9 cellular contexts compared by ENCODE assay signal in genomic region chr16:70696368-70696767, GRCh38. TPM values are rescaled to one million over a fixed set of nuclear protein-coding genes. Genes with fewer than 3 reads are reported as not detected.
DNase-seq lines count a peak whose midpoint lies in the region; ATAC-seq, FAIRE-seq and TF ChIP-seq lines count a peak whose summit lies in the region.
"Had no signal": no experiment of that assay in that cellular context is flagged by ENCODE, and none has a peak within 500 bp of the region (broad histone marks: within the 10 kb centered on the region; RNA-seq: fewer than 3 reads in every experiment).

No MANE protein-coding gene starts in this region.

- no peaks in the 10 kb centered on the region; the same call in 1 of the 2 replicates for H3K36me3 ChIP-seq in Caco-2 (ENCODE audit: control insufficient read depth, insufficient read depth, low read length)
- H3K36me3 ChIP-seq in PC-3 (ENCODE audit: low read depth, low read length), result no peaks in the 10 kb centered on the region
- peaks cover 0 to 6% (median 0%) of the 10 kb centered on the region in 4 donors for H3K36me3 ChIP-seq in esophagus muscularis mucosa
- H3K36me3 ChIP-seq in skeletal muscle tissue (ENCODE audit: control insufficient read depth in 3 of 3, insufficient read depth in 3 of 3, low read length in 3 of 3), result no peaks in the 10 kb centered on the region
- H3K36me3 ChIP-seq in HepG2 (replicated peaks in 1 of 2; ENCODE audit: control insufficient read depth in 1 of 2, insufficient read depth in 2 of 2, low read length in 2 of 2), result peaks cover 8% of the 10 kb centered on the region in 2 experiments; a peak in 2 of 5 replicates

- H4K20me1 ChIP-seq in PC-3 (ENCODE audit: low read length) (no peaks in the 10 kb centered on the region), HepG2 (ENCODE audit: insufficient read depth, low read length) (no peaks in the 10 kb centered on the region)

- H3K27ac Mint-ChIP-seq in Caco-2 (ENCODE audit: unreplicated experiment), result peak overlapping the region; percentile 89

- H3K4me3 ChIP-seq in Caco-2 (ENCODE audit: low read depth, low read length), result no peak overlapping the region
- no peak overlapping the region for H3K4me3 ChIP-seq in PC-3 (ENCODE audit: low read length)
- H3K4me3 ChIP-seq in esophagus muscularis mucosa, result no peak overlapping the region
- H3K4me3 ChIP-seq in skeletal muscle tissue (ENCODE audit: low read length in 3 of 3), result no peak overlapping the region
- H3K4me3 ChIP-seq in HepG2 (replicated peaks in 1 of 3; ENCODE audit: insufficient read depth in 1 of 3, low read depth in 2 of 3, low read length in 3 of 3), result no peak overlapping the region

- no peaks in the 10 kb centered on the region for H3K9me3 ChIP-seq in Caco-2
- no peaks in the 10 kb centered on the region for H3K9me3 ChIP-seq in PC-3 (ENCODE audit: low read length)
- H3K9me3 ChIP-seq in esophagus muscularis mucosa, result no peaks in the 10 kb centered on the region
- H3K9me3 ChIP-seq in skeletal muscle tissue (ENCODE audit: control insufficient read depth in 3 of 3, low read length in 3 of 3), result no peaks in the 10 kb centered on the region
- no peaks in the 10 kb centered on the region for H3K9me3 ChIP-seq in HepG2 (ENCODE audit: low read length)

- 100% methylated on average over 6 of the region's 8 CpGs for WGBS in esophagus muscularis mucosa
- WGBS in HepG2 (ENCODE audit: low lambda C conversion rate), result 95% methylated on average over 8 of the region's 8 CpGs

- H2AFZ ChIP-seq in PC-3 (ENCODE audit: low read length) (no peak overlapping the region), HepG2 (ENCODE audit: low read length) (no peak overlapping the region)

- peak overlapping the region; percentile 49 for H3K27ac ChIP-seq in PC-3 (ENCODE audit: low read length)
- H3K27ac ChIP-seq in esophagus muscularis mucosa (replicated peaks in 1 of 4), result peak overlapping the region; percentile 96 to 99 (median 96)
- peak overlapping the region; percentile 96 for H3K27ac ChIP-seq in skeletal muscle tissue (ENCODE audit: low read depth, low read length)
- no peak overlapping the region for H3K27ac ChIP-seq in HepG2 (ENCODE audit: extremely low read length, insufficient read depth, low read length)

- H3K36me3 Mint-ChIP-seq in Caco-2 (ENCODE audit: insufficient read depth, unreplicated experiment), result peaks cover 22% of the 10 kb centered on the region

- peaks cover 38% of the 10 kb centered on the region for H3K4me1 Mint-ChIP-seq in Caco-2 (ENCODE audit: low read depth, unreplicated experiment)

- no peak for TF ChIP-seq EP300 in esophagus muscularis mucosa (IDR thresholded peaks at IDR 0.05)
- no peak for TF ChIP-seq EP300 in HepG2 (IDR thresholded peaks at IDR 0.05; ENCODE audit: low read depth in 2 of 2, low read length in 2 of 2)
- no peak for TF ChIP-seq EP300 in HepG2 (CRISPR knock-in tag; IDR thresholded peaks at IDR 0.05; ENCODE audit: borderline replicate concordance)

- no peak overlapping the region for H3K9ac ChIP-seq in PC-3 (ENCODE audit: low read length)
- H3K9ac ChIP-seq in skeletal muscle tissue (ENCODE audit: low read depth in 1 of 3, low read length in 3 of 3), result peak overlapping the region in 1 of 3 donors; percentile 60
- no peak overlapping the region for H3K9ac ChIP-seq in HepG2 (ENCODE audit: insufficient read depth, low read depth, low read length)

- TF ChIP-seq RAD21 in HepG2 (CRISPR knock-in tag; IDR thresholded peaks at IDR 0.05), result no peak

- H3K27me3 ChIP-seq in Caco-2 (replicated peaks; ENCODE audit: control insufficient read depth, insufficient read depth, low read length) (no peaks in the 10 kb centered on the region), PC-3 (ENCODE audit: low read length) (no peaks in the 10 kb centered on the region), esophagus muscularis mucosa (no peaks in the 10 kb centered on the region), skeletal muscle tissue (ENCODE audit: control insufficient read depth in 3 of 3, insufficient read depth in 3 of 3, low read length in 3 of 3) (no peaks in the 10 kb centered on the region), HepG2 (ENCODE audit: control insufficient read depth in 1 of 2, insufficient read depth in 2 of 2, low read length in 2 of 2) (no peaks in the 10 kb centered on the region)

- POLR2A ChIA-PET in Caco-2 (lab: Charles Lee), result no interaction called here
- POLR2A ChIA-PET in PC-3 (lab: Charles Lee; ENCODE audit: unreplicated experiment), result no interaction called here
- POLR2A ChIA-PET in HepG2 (lab: Yijun Ruan, JAX), result interaction anchor here (2.0 to 2.6 kb wide), 4 partner anchors 9 to 29 kb away, joined by 8 to 14 read pairs (median 9); no protein-coding TSS in a partner anchor

- H3K27me3 Mint-ChIP-seq in Caco-2 (ENCODE audit: insufficient read depth, unreplicated experiment), result no peaks in the 10 kb centered on the region

- no peaks in the 10 kb centered on the region for H3K9me2 ChIP-seq in PC-3 (replicated peaks; ENCODE audit: low read length)

- ATAC-seq in PC-3 (no peak), HepG2 (no peak)
- ATAC-seq: activated CD4-positive, CD25-positive, alpha-beta regulatory T cell treated with anti-CD3 and anti-CD28 coated beads, Interleukin-2, amount 50 U/mL, for 24 hours had no signal

- in situ Hi-C loops in HepG2 (cut with HindIII; ENCODE audit: extremely low pct_ligation_motif_present, low pct_unique_long_range_greater_than_20kb), result no loop called here

- CTCF ChIA-PET in Caco-2 (lab: Charles Lee), result no interaction called here
- CTCF ChIA-PET in PC-3 (lab: Charles Lee), result no interaction called here
- CTCF ChIA-PET in HepG2 (lab: Yijun Ruan, JAX; ENCODE audit: low intra/inter-chr PET ratio, low total read pairs), result no interaction called here

- no peak for FAIRE-seq in HepG2 (lab: Jason Lieb, UNC)

- BruUV-seq in Caco-2 (replicated peaks; lab: Mats Ljungman, UMichigan) (no TSS peak), PC-3 (replicated peaks; lab: Mats Ljungman, UMichigan) (no TSS peak), HepG2 (replicated peaks; lab: Mats Ljungman, UMichigan) (no TSS peak)

- TF ChIP-seq CTCF in Caco-2 (IDR thresholded peaks at IDR 0.05; ENCODE audit: insufficient read depth in 1 of 2, low read depth in 1 of 2, low read length in 1 of 2, severe bottlenecking in 1 of 2, unreplicated experiment in 1 of 2) (no peak), PC-3 (conservative IDR thresholded peaks at IDR 0.05; ENCODE audit: low read depth, low read length) (no peak), esophagus muscularis mucosa (IDR thresholded peaks at IDR 0.05) (no peak), HepG2 (CRISPR knock-in tag; IDR thresholded peaks at IDR 0.05) (no peak)

- no peaks in the 10 kb centered on the region for H3K79me2 ChIP-seq in PC-3 (ENCODE audit: low read length)
- H3K79me2 ChIP-seq in HepG2 (ENCODE audit: insufficient read depth, low read length), result no peaks in the 10 kb centered on the region

- peak overlapping the region; percentile 34; the same call in 1 of the 2 replicates for H3K4me2 ChIP-seq in PC-3 (ENCODE audit: low read length)
- no peak overlapping the region for H3K4me2 ChIP-seq in HepG2 (ENCODE audit: low read depth, low read length)

- intact Hi-C loops in Caco-2 (cut with micrococcal nuclease; ENCODE audit: unreplicated experiment) (no loop called here), PC-3 (cut with micrococcal nuclease) (loop anchor here (10.0 kb wide), 1 partner anchor 78 kb away; no protein-coding TSS in a partner anchor), esophagus muscularis mucosa (cut with DNase I) (no loop called here), HepG2 (cut with micrococcal nuclease; ENCODE audit: unreplicated experiment) (no loop called here)

- TF ChIP-seq POLR2A in esophagus muscularis mucosa (IDR thresholded peaks at IDR 0.05; ENCODE audit: low read depth) (no peak), HepG2 (IDR thresholded peaks at IDR 0.05; ENCODE audit: insufficient read depth in 1 of 2, low read depth in 2 of 2, low read length in 2 of 2) (no peak)

- no peak for DNase-seq in Caco-2
- DNase-seq in PC-3, result no peak
- DNase-seq in esophagus muscularis mucosa (ENCODE audit: extremely low spot score), result no peak
- no peak for DNase-seq in HepG2 (ENCODE audit: low spot score)
- no peak for DNase-seq in retina
- no peak for DNase-seq in NCI-H1092 (lab: John Stamatoyannopoulos, UW)
- DNase-seq: NCI-H526 treated with DMSO at 0.1 percent for 48 hours had no signal

- H3K4me3 Mint-ChIP-seq in Caco-2 (ENCODE audit: unreplicated experiment), result no peak overlapping the region

- H3F3A ChIP-seq in PC-3 (ENCODE audit: low read length, unreplicated experiment), result no peaks in the 10 kb centered on the region

- peaks cover 44% of the 10 kb centered on the region for H3K4me1 ChIP-seq in Caco-2
- H3K4me1 ChIP-seq in PC-3 (ENCODE audit: insufficient read depth, low read length), result peaks cover 41% of the 10 kb centered on the region
- peaks cover 90 to 95% (median 95%) of the 10 kb centered on the region in 4 donors for H3K4me1 ChIP-seq in esophagus muscularis mucosa
- peaks cover 92 to 100% (median 98%) of the 10 kb centered on the region in 3 donors for H3K4me1 ChIP-seq in skeletal muscle tissue (ENCODE audit: control insufficient read depth in 3 of 3, insufficient read depth in 3 of 3, low read length in 3 of 3)
- H3K4me1 ChIP-seq in HepG2 (ENCODE audit: insufficient read depth, low read length), result peaks cover 45% of the 10 kb centered on the region

- no peaks in the 10 kb centered on the region for H3K9me3 Mint-ChIP-seq in Caco-2 (ENCODE audit: unreplicated experiment)

RNA-seq across cellular contexts. Expression of gene MTSS2, which starts 10.5 kb away (rescaled TPM):
- 45.5 and 64.1 TPM in 2 replicates for total RNA-seq in Caco-2 (2022)
- total RNA-seq in PC-3 (2014; rRNA removed), result 18.7 and 39.2 TPM in 2 replicates
- total RNA-seq in esophagus muscularis mucosa, result 100 to 1,000 TPM in 2 of 4 donors, 10 to 100 TPM in 2; 74.9 to 238 (median 130) TPM
- 18.8 TPM for total RNA-seq in skeletal muscle tissue
- total RNA-seq in HepG2 (2016; rRNA removed; fragmentation: Illumina TruSeq; extraction: Trizol), result 84.6 and 132 TPM in 2 replicates
- total RNA-seq in HepG2 (2016; cell fraction: cytosol; rRNA removed; fragmentation: Illumina TruSeq; extraction: Trizol; ENCODE audit: low read depth), result 43.5 and 50.3 TPM in 2 replicates
- total RNA-seq in HepG2 (2016; cell fraction: insoluble cytoplasmic fraction; rRNA removed; fragmentation: Illumina TruSeq; extraction: Trizol), result 77.0 and 127 TPM in 2 replicates
- total RNA-seq in HepG2 (2016; cell fraction: membrane; rRNA removed; fragmentation: Illumina TruSeq; extraction: Trizol), result 144 and 145 TPM in 2 replicates
- 105 and 134 TPM in 2 replicates for total RNA-seq in HepG2 (2016; cell fraction: nucleus; rRNA removed; fragmentation: Illumina TruSeq; extraction: Trizol)
- 242 and 284 TPM in 2 replicates for polyA plus RNA-seq in HepG2 (2011; rRNA removed)
- 101 and 160 TPM in 2 replicates for polyA plus RNA-seq in HepG2 (2011; cell fraction: cytosol; rRNA removed)
- 555 and 802 TPM in 2 replicates for polyA plus RNA-seq in HepG2 (2011; cell fraction: nucleus; rRNA removed)
- polyA plus RNA-seq in HepG2 (2012), result 157 and 253 TPM in 2 replicates
- 47.6 and 47.9 TPM in 2 replicates for polyA plus RNA-seq in HepG2 (2016; cell fraction: cytosol; fragmentation: Illumina TruSeq; extraction: Trizol; ENCODE audit: low read depth)
- 136 and 193 TPM in 2 replicates for polyA plus RNA-seq in HepG2 (2016; cell fraction: insoluble cytoplasmic fraction; fragmentation: Illumina TruSeq; extraction: Trizol; ENCODE audit: low read depth)
- 144 and 154 TPM in 2 replicates for polyA plus RNA-seq in HepG2 (2016; cell fraction: membrane; fragmentation: Illumina TruSeq; extraction: Trizol; ENCODE audit: low read depth)
- polyA plus RNA-seq in HepG2 (2016; cell fraction: nucleus; fragmentation: Illumina TruSeq; extraction: Trizol; ENCODE audit: insufficient read depth, low read depth), result 467 and 522 TPM in 2 replicates
- polyA minus RNA-seq in HepG2 (2011; rRNA and poly(A)+ RNA removed; ENCODE audit: low replicate concordance), result 24.5 and 186 TPM in 2 replicates
- polyA minus RNA-seq in HepG2 (2011; cell fraction: cytosol; rRNA and poly(A)+ RNA removed), result 155 and 166 TPM in 2 replicates
- polyA minus RNA-seq in HepG2 (2011; cell fraction: nucleus; rRNA and poly(A)+ RNA removed), result 97.5 and 127 TPM in 2 replicates

RNA-seq across cellular contexts. Expression of gene IL34, which starts 50.0 kb away (rescaled TPM):
- total RNA-seq in Caco-2 (2022) (0.49 and 0.50 TPM in 2 replicates), PC-3 (2014; rRNA removed) (not detected in 2 replicates), esophagus muscularis mucosa (1 to 10 TPM; 1.7 to 4.7 (median 3.4) TPM), skeletal muscle tissue (6.8 TPM), HepG2 (2016; rRNA removed; fragmentation: Illumina TruSeq; extraction: Trizol) (1.2 and 1.4 TPM in 2 replicates)
- total RNA-seq in HepG2 (2016; cell fraction: cytosol; rRNA removed; fragmentation: Illumina TruSeq; extraction: Trizol; ENCODE audit: low read depth), result 1.0 and 1.6 TPM in 2 replicates
- total RNA-seq in HepG2 (2016; cell fraction: insoluble cytoplasmic fraction; rRNA removed; fragmentation: Illumina TruSeq; extraction: Trizol), result 1.2 and 1.3 TPM in 2 replicates
- total RNA-seq in HepG2 (2016; cell fraction: membrane; rRNA removed; fragmentation: Illumina TruSeq; extraction: Trizol), result 1.8 and 2.4 TPM in 2 replicates
- total RNA-seq in HepG2 (2016; cell fraction: nucleus; rRNA removed; fragmentation: Illumina TruSeq; extraction: Trizol), result 0.31 and 0.40 TPM in 2 replicates
- polyA plus RNA-seq in HepG2 (2011; rRNA removed), result 1.3 and 1.6 TPM in 2 replicates
- polyA plus RNA-seq in HepG2 (2011; cell fraction: cytosol; rRNA removed), result 1.1 and 2.2 TPM in 2 replicates
- 0.83 and 1.9 TPM in 2 replicates for polyA plus RNA-seq in HepG2 (2011; cell fraction: nucleus; rRNA removed)
- 0.83 TPM in 2 replicates for polyA plus RNA-seq in HepG2 (2012)
- polyA plus RNA-seq in HepG2 (2016; cell fraction: cytosol; fragmentation: Illumina TruSeq; extraction: Trizol; ENCODE audit: low read depth), result 1.3 and 2.1 TPM in 2 replicates
- 0.84 and 0.90 TPM in 2 replicates for polyA plus RNA-seq in HepG2 (2016; cell fraction: insoluble cytoplasmic fraction; fragmentation: Illumina TruSeq; extraction: Trizol; ENCODE audit: low read depth)
- 1.2 and 1.6 TPM in 2 replicates for polyA plus RNA-seq in HepG2 (2016; cell fraction: membrane; fragmentation: Illumina TruSeq; extraction: Trizol; ENCODE audit: low read depth)
- 0.96 and 1.1 TPM in 2 replicates for polyA plus RNA-seq in HepG2 (2016; cell fraction: nucleus; fragmentation: Illumina TruSeq; extraction: Trizol; ENCODE audit: insufficient read depth, low read depth)
- polyA minus RNA-seq in HepG2 (2011; rRNA and poly(A)+ RNA removed; ENCODE audit: low replicate concordance), result 1.0 TPM in 1 of 2 replicates, not detected in the other
- 0.35 TPM in 1 of 2 replicates, not detected in the other for polyA minus RNA-seq in HepG2 (2011; cell fraction: cytosol; rRNA and poly(A)+ RNA removed)
- 0.50 and 1.5 TPM in 2 replicates for polyA minus RNA-seq in HepG2 (2011; cell fraction: nucleus; rRNA and poly(A)+ RNA removed)
